In the genomic region with DNA sequence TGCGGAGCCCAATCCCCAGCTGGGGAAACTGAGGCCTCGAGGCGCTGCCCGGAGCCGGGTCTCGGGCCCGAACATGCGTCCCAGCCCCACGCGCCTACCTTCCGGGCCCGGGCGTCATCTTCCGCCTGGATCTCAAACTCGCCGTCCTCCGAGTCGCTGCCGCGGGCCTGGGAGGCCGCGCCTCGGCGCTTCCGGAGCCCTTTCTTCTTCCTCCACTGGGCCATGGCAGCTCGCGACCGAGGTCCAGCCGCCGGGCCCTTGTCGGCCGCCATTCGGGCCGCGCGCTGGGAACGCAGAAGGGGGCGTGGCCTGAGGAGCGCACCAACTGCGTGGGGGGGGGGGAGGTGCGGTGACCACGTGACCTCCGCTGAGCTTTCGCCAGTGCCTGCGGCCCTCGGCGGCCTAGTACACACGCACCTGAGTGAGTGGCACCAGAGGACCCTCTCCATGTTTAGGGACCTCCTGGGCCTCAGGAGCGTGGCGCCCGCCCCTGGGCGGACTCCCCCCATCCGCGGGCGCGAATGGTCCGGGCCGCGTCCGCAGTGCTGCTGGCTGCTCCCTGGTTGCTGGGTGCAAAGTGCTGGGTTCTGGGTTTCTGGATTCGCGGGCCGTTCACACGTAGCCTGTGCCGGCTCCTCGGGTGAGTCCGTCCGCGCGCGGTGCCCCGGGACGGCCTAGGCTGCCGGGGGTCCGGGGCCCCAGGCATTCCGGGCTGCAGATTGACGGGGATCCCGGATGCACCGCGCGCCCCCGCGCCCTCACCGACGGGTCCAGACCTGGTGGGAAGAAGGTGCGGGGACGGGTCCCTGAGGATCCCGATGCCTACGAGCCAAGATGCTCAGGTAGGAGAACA, we compare ENCODE assay signal across 1 cellular context.
A peak's percentile ranks its signal among the peaks of the same experiment; 100 is the strongest.
TF ChIP-seq lines count a peak whose summit lies in the region.

A gene with protein sequence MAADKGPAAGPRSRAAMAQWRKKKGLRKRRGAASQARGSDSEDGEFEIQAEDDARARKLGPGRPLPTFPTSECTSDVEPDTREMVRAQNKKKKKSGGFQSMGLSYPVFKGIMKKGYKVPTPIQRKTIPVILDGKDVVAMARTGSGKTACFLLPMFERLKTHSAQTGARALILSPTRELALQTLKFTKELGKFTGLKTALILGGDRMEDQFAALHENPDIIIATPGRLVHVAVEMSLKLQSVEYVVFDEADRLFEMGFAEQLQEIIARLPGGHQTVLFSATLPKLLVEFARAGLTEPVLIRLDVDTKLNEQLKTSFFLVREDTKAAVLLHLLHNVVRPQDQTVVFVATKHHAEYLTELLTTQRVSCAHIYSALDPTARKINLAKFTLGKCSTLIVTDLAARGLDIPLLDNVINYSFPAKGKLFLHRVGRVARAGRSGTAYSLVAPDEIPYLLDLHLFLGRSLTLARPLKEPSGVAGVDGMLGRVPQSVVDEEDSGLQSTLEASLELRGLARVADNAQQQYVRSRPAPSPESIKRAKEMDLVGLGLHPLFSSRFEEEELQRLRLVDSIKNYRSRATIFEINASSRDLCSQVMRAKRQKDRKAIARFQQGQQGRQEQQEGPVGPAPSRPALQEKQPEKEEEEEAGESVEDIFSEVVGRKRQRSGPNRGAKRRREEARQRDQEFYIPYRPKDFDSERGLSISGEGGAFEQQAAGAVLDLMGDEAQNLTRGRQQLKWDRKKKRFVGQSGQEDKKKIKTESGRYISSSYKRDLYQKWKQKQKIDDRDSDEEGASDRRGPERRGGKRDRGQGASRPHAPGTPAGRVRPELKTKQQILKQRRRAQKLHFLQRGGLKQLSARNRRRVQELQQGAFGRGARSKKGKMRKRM (minus strand): TSS at position 299 of the 853 bp plus-strand sequence. CDS start 27 bp downstream, at position 272.
A gene with protein sequence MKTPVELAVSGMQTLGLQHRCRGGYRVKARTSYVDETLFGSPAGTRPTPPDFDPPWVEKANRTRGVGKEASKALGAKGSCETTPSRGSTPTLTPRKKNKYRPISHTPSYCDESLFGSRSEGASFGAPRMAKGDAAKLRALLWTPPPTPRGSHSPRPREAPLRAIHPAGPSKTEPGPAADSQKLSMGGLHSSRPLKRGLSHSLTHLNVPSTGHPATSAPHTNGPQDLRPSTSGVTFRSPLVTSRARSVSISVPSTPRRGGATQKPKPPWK (plus strand): TSS at position 542 of the 853 bp plus-strand sequence. CDS start 1,026 bp downstream, outside the sequence.

TF ChIP-seq in A549, 52 proteins besides CTCF, POLR2A, EP300 and RAD21 (continued from another document):
- TF ChIP-seq, protein P1, sequence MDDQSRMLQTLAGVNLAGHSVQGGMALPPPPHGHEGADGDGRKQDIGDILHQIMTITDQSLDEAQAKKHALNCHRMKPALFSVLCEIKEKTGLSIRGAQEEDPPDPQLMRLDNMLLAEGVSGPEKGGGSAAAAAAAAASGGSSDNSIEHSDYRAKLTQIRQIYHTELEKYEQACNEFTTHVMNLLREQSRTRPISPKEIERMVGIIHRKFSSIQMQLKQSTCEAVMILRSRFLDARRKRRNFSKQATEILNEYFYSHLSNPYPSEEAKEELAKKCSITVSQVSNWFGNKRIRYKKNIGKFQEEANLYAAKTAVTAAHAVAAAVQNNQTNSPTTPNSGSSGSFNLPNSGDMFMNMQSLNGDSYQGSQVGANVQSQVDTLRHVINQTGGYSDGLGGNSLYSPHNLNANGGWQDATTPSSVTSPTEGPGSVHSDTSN (IDR thresholded peaks at IDR 0.05) = no peak
- no peak for TF ChIP-seq ESRRA (IDR thresholded peaks at IDR 0.05; ENCODE audit: borderline replicate concordance, low read length)
- peak; percentile 29; the same call in 1 of the 2 replicates for TF ChIP-seq KDM1A (IDR thresholded peaks at IDR 0.05; ENCODE audit: low read depth)
- peak; percentile 83 for TF ChIP-seq TP53 (CRISPR knock-in tag; IDR thresholded peaks at IDR 0.05)
- peak; percentile 99 for TF ChIP-seq PHF8 (IDR thresholded peaks at IDR 0.05; ENCODE audit: borderline replicate concordance, low read depth)
- TF ChIP-seq BHLHE40 (IDR thresholded peaks at IDR 0.05; ENCODE audit: low read depth, low read length) = peak; percentile 51; the same call in 1 of the 2 replicates
- peak; percentile 53; the same call in 1 of the 2 replicates for TF ChIP-seq HDAC2 (IDR thresholded peaks at IDR 0.05)
- TF ChIP-seq POLR2AphosphoS2 (conservative IDR thresholded peaks at IDR 0.05; ENCODE audit: low read length) = no peak
- TF ChIP-seq ZNF302 (CRISPR knock-in tag; IDR thresholded peaks at IDR 0.05) = no peak
- peak; percentile 41; the same call in 1 of the 2 replicates for TF ChIP-seq TFCP2L1 (CRISPR knock-in tag; IDR thresholded peaks at IDR 0.05)
- TF ChIP-seq GATA3 (IDR thresholded peaks at IDR 0.05; ENCODE audit: borderline replicate concordance) = peak; percentile 72
- 0 out of 2 replicates have a peak, but pooled peaks have one; percentile 61 for TF ChIP-seq HOXB5 (CRISPR knock-in tag; IDR thresholded peaks at IDR 0.05)
- TF ChIP-seq, protein P2, sequence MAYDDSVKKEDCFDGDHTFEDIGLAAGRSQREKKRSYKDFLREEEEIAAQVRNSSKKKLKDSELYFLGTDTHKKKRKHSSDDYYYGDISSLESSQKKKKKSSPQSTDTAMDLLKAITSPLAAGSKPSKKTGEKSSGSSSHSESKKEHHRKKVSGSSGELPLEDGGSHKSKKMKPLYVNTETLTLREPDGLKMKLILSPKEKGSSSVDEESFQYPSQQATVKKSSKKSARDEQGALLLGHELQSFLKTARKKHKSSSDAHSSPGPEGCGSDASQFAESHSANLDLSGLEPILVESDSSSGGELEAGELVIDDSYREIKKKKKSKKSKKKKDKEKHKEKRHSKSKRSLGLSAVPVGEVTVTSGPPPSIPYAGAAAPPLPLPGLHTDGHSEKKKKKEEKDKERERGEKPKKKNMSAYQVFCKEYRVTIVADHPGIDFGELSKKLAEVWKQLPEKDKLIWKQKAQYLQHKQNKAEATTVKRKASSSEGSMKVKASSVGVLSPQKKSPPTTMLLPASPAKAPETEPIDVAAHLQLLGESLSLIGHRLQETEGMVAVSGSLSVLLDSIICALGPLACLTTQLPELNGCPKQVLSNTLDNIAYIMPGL (CRISPR knock-in tag; IDR thresholded peaks at IDR 0.05; ENCODE audit: borderline replicate concordance) = peak; percentile 94
- no peak for TF ChIP-seq ZSCAN20 (CRISPR knock-in tag; IDR thresholded peaks at IDR 0.05)
- no peak; the same call in 1 of the 2 replicates for TF ChIP-seq HOXA7 (CRISPR knock-in tag; IDR thresholded peaks at IDR 0.05)
- TF ChIP-seq, protein P3, sequence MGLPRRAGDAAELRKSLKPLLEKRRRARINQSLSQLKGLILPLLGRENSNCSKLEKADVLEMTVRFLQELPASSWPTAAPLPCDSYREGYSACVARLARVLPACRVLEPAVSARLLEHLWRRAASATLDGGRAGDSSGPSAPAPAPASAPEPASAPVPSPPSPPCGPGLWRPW (IDR thresholded peaks at IDR 0.05) = no peak
- TF ChIP-seq JUN (IDR thresholded peaks at IDR 0.05) = peak; percentile 83 to 92
- TF ChIP-seq RFX5 (IDR thresholded peaks at IDR 0.05) = peak; percentile 60; the same call in 1 of the 2 replicates
- TF ChIP-seq FOSL2 (IDR thresholded peaks at IDR 0.05) = no peak
- peak; percentile 34; the same call in 1 of the 2 replicates for TF ChIP-seq FOSL2 (CRISPR knock-in tag; IDR thresholded peaks at IDR 0.05)
- TF ChIP-seq, protein P4, sequence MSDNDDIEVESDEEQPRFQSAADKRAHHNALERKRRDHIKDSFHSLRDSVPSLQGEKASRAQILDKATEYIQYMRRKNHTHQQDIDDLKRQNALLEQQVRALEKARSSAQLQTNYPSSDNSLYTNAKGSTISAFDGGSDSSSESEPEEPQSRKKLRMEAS (IDR thresholded peaks at IDR 0.05) = peak; percentile 97
